13 cellular contexts compared by ENCODE assay signal in genomic region chr2:149021271-149021719, GRCh38.
DNase-seq lines count a peak whose midpoint lies in the region; ATAC-seq lines count a peak whose summit lies in the region.
"Had no signal": no experiment of that assay in that cellular context is flagged by ENCODE, and none has a peak within 500 bp of the region (broad histone marks: within the 10 kb centered on the region; RNA-seq: fewer than 3 reads in every experiment).

No MANE protein-coding gene starts in this region.

- peak overlapping the region; percentile 24 for H3K4me3 Mint-ChIP-seq in memory B cell

- no peaks in the 10 kb centered on the region for H3K9me3 Mint-ChIP-seq in memory B cell

- no peak overlapping the region for H3K27ac ChIP-seq in caudate nucleus (ENCODE audit: low read depth, low read length)
- H3K27ac ChIP-seq: heart left ventricle had no signal

- DNase-seq in memory B cell (ENCODE audit: low spot score in 2 of 2): no peak
- DNase-seq in amygdala (lab: John Stamatoyannopoulos, UW): no peak
- DNase-seq in caudate nucleus (lab: John Stamatoyannopoulos, UW): no peak
- DNase-seq in activated CD8-positive, alpha-beta memory T cell treated with anti-CD3 and anti-CD28 coated beads, Interleukin-2, amount 50 U/mL, for 48 hours: no peak
- DNase-seq in globus pallidus (ENCODE audit: low spot score): no peak
- DNase-seq: activated T-cell treated with anti-CD3 and anti-CD28 coated beads, Interleukin-2, amount 50 U/mL, for 48 hours; cortex of kidney; EL; heart left ventricle; NCI-H2081 had no signal

- peaks cover 42% of the 10 kb centered on the region for H3K4me1 Mint-ChIP-seq in memory B cell

- no peaks in the 10 kb centered on the region for H3K27me3 Mint-ChIP-seq in memory B cell

- no peaks in the 10 kb centered on the region for H3K36me3 Mint-ChIP-seq in memory B cell

- ATAC-seq in GM19025 (IDR thresholded peaks at IDR 0.05; ENCODE audit: low read depth, unreplicated experiment) (peak; percentile 49), HG02610 (IDR thresholded peaks at IDR 0.05; ENCODE audit: unreplicated experiment) (peak; percentile 60), HG03457 (IDR thresholded peaks at IDR 0.05; ENCODE audit: unreplicated experiment) (peak; percentile 60), memory B cell (ENCODE audit: low read depth) (peak; percentile 80)
- ATAC-seq: heart left ventricle had no signal

- peak overlapping the region; percentile 84 for H3K27ac Mint-ChIP-seq in memory B cell
